In genomic region chr4:37827802-37828321, GRCh38 we compare ENCODE assay signal across 8 cellular contexts. TPM values are rescaled to one million over a fixed set of nuclear protein-coding genes. Genes with fewer than 3 reads are reported as not detected.
DNase-seq lines count a peak whose midpoint lies in the region; ATAC-seq and TF ChIP-seq lines count a peak whose summit lies in the region.

No MANE protein-coding gene starts in this region.

- peaks cover 30% of the 10 kb centered on the region for H3K36me3 ChIP-seq in CD4-positive, CD25-positive, alpha-beta regulatory T cell (ENCODE audit: control insufficient read depth, insufficient read depth, low read length)
- no peaks in the 10 kb centered on the region for H3K36me3 ChIP-seq in MM.1S (replicated peaks; ENCODE audit: insufficient read depth, low read length)

- peaks cover 13 to 59% (median 44%) of the 10 kb centered on the region in 4 donors for H3K4me1 Mint-ChIP-seq in CD4-positive, CD25-positive, alpha-beta regulatory T cell
- H3K4me1 Mint-ChIP-seq in natural killer cell treated with Interleukin-12 subunit alpha and Interleukin-12 subunit beta and Interleukin-15 and Interleukin-18, amount 100 ng/mL, for 72 hours (ENCODE audit: low read depth in 2 of 2), result peaks cover 30 to 38% of the 10 kb centered on the region in 2 donors

- H3K27me3 Mint-ChIP-seq in CD4-positive, CD25-positive, alpha-beta regulatory T cell, result no peaks in the 10 kb centered on the region
- no peaks in the 10 kb centered on the region for H3K27me3 Mint-ChIP-seq in natural killer cell treated with Interleukin-12 subunit alpha and Interleukin-12 subunit beta and Interleukin-15 and Interleukin-18, amount 100 ng/mL, for 72 hours

- peaks cover 30% of the 10 kb centered on the region for H3K36me3 Mint-ChIP-seq in CD4-positive, CD25-positive, alpha-beta regulatory T cell
- H3K36me3 Mint-ChIP-seq in natural killer cell treated with Interleukin-12 subunit alpha and Interleukin-12 subunit beta and Interleukin-15 and Interleukin-18, amount 100 ng/mL, for 72 hours, result peaks cover 18% of the 10 kb centered on the region

- H3K4me3 ChIP-seq in CD4-positive, CD25-positive, alpha-beta regulatory T cell (ENCODE audit: low read depth, low read length), result peak overlapping the region; percentile 83
- H3K4me3 ChIP-seq in MM.1S (ENCODE audit: low read length), result peak overlapping the region; percentile 84

- peaks cover 13% of the 10 kb centered on the region for H3K79me2 ChIP-seq in MM.1S (ENCODE audit: low read length)

- H3K9me2 ChIP-seq in MM.1S (replicated peaks; ENCODE audit: insufficient read depth, low read length), result no peaks in the 10 kb centered on the region

- H3K4me2 ChIP-seq in MM.1S (ENCODE audit: low read depth, low read length), result peak overlapping the region; percentile 79

- H3K9me3 ChIP-seq in CD4-positive, CD25-positive, alpha-beta regulatory T cell (ENCODE audit: control insufficient read depth in 2 of 2, low read length in 2 of 2), result no peaks in the 10 kb centered on the region
- H3K9me3 ChIP-seq in MM.1S (replicated peaks; ENCODE audit: insufficient read depth, low read length), result no peaks in the 10 kb centered on the region

- peak overlapping the region; percentile 95 to 100 (median 98) for H3K4me3 Mint-ChIP-seq in CD4-positive, CD25-positive, alpha-beta regulatory T cell
- peak overlapping the region; percentile 94 for H3K4me3 Mint-ChIP-seq in natural killer cell treated with Interleukin-12 subunit alpha and Interleukin-12 subunit beta and Interleukin-15 and Interleukin-18, amount 100 ng/mL, for 72 hours

- TF ChIP-seq POLR2A in erythroblast (IDR thresholded peaks at IDR 0.05; ENCODE audit: low read length), result no peak

- ATAC-seq in CD4-positive, CD25-positive, alpha-beta regulatory T cell (ENCODE audit: low read depth in 2 of 2), result no peak
- no peak for ATAC-seq in natural killer cell treated with Interleukin-12 subunit alpha and Interleukin-12 subunit beta and Interleukin-15 and Interleukin-18, amount 100 ng/mL, for 72 hours

- no peak for DNase-seq in CD4-positive, CD25-positive, alpha-beta regulatory T cell
- no peak for DNase-seq in MM.1S
- DNase-seq in dermis blood vessel endothelial cell, result peak; percentile 16
- DNase-seq in natural killer cell treated with Interleukin-12 subunit alpha and Interleukin-12 subunit beta and Interleukin-15 and Interleukin-18, amount 100 ng/mL, for 72 hours (ENCODE audit: low spot score), result no peak
- DNase-seq in NCI-H524 treated with DMSO at 0.1 percent for 48 hours (lab: John Stamatoyannopoulos, UW), result no peak
- DNase-seq in epidermal melanocyte (ENCODE audit: insufficient read length, low spot score), result no peak
- DNase-seq in NCI-H187 (lab: John Stamatoyannopoulos, UW), result no peak
- no peak for DNase-seq in erythroblast (lab: John Stamatoyannopoulos, UW)

- H3K9me3 Mint-ChIP-seq in CD4-positive, CD25-positive, alpha-beta regulatory T cell, result no peaks in the 10 kb centered on the region
- H3K9me3 Mint-ChIP-seq in natural killer cell treated with Interleukin-12 subunit alpha and Interleukin-12 subunit beta and Interleukin-15 and Interleukin-18, amount 100 ng/mL, for 72 hours, result no peaks in the 10 kb centered on the region

- H2AFZ ChIP-seq in MM.1S (ENCODE audit: low read length), result no peak overlapping the region

- no peak for TF ChIP-seq CTCF in MM.1S (IDR thresholded peaks at IDR 0.05; ENCODE audit: low read length)

- H3K27ac Mint-ChIP-seq in CD4-positive, CD25-positive, alpha-beta regulatory T cell, result peak overlapping the region; percentile 87 to 92 (median 87)
- H3K27ac Mint-ChIP-seq in natural killer cell treated with Interleukin-12 subunit alpha and Interleukin-12 subunit beta and Interleukin-15 and Interleukin-18, amount 100 ng/mL, for 72 hours, result peak overlapping the region; percentile 80 to 93

- H3K27me3 ChIP-seq in CD4-positive, CD25-positive, alpha-beta regulatory T cell (ENCODE audit: control insufficient read depth, insufficient read depth, low read length), result no peaks in the 10 kb centered on the region
- H3K27me3 ChIP-seq in MM.1S (replicated peaks; ENCODE audit: insufficient read depth, low read length), result no peaks in the 10 kb centered on the region

- H4K20me1 ChIP-seq in MM.1S (ENCODE audit: insufficient read depth, low read length), result no peaks in the 10 kb centered on the region

- H3K27ac ChIP-seq in CD4-positive, CD25-positive, alpha-beta regulatory T cell (ENCODE audit: insufficient read depth, low read length, poor library complexity, severe bottlenecking), result no peak overlapping the region
- H3K27ac ChIP-seq in MM.1S (ENCODE audit: low read length), result no peak overlapping the region

- H3K4me1 ChIP-seq in CD4-positive, CD25-positive, alpha-beta regulatory T cell (ENCODE audit: control insufficient read depth, insufficient read depth, low read length, poor library complexity, severe bottlenecking), result peaks cover 24% of the 10 kb centered on the region
- peaks cover 9% of the 10 kb centered on the region; the same call in 1 of the 2 replicates for H3K4me1 ChIP-seq in MM.1S (ENCODE audit: low read length)

- H3F3A ChIP-seq in MM.1S (ENCODE audit: insufficient read depth, low read length), result no peaks in the 10 kb centered on the region

- no peak overlapping the region for H3K9ac ChIP-seq in MM.1S (ENCODE audit: low read length)

RNA-seq across cellular contexts. Expression of gene PGM2, which starts 1.4 kb away (rescaled TPM):
- 22.1 TPM for total RNA-seq in CD4-positive, CD25-positive, alpha-beta regulatory T cell
- polyA plus RNA-seq in CD4-positive, CD25-positive, alpha-beta regulatory T cell, result 10 to 100 TPM; 20.5 to 29.5 (median 24.4) TPM
- 55.3 TPM in 2 replicates for total RNA-seq in dermis blood vessel endothelial cell
- total RNA-seq in natural killer cell treated with Interleukin-12 subunit alpha and Interleukin-12 subunit beta and Interleukin-15 and Interleukin-18, amount 100 ng/mL, for 72 hours, result 10 to 100 TPM; 50.7 to 52.2 TPM
